ENCODE assay signal across 13 cellular contexts in genomic region chr10:1297566-1298301, GRCh38.
DNase-seq lines count a peak whose midpoint lies in the region; ATAC-seq and TF ChIP-seq lines count a peak whose summit lies in the region.
"Had no signal": no experiment of that assay in that cellular context is flagged by ENCODE, and none has a peak within 500 bp of the region (broad histone marks: within the 10 kb centered on the region; RNA-seq: fewer than 3 reads in every experiment).

No MANE protein-coding gene starts in this region.

- no peaks in the 10 kb centered on the region for H3K4me1 ChIP-seq in Karpas-422 (ENCODE audit: low read length)
- H3K4me1 ChIP-seq in mammary epithelial cell (ENCODE audit: insufficient read depth, low read length): no peaks in the 10 kb centered on the region
- no peaks in the 10 kb centered on the region for H3K4me1 ChIP-seq in spleen

- no peak for TF ChIP-seq POLR2A in spleen (IDR thresholded peaks at IDR 0.05)

- TF ChIP-seq CTCF in GM06990 (IDR thresholded peaks at IDR 0.05; ENCODE audit: insufficient read depth, low read length, poor library complexity, severe bottlenecking) (peak; percentile 9), mammary epithelial cell (conservative IDR thresholded peaks at IDR 0.05 in 1 of 2, IDR thresholded peaks at IDR 0.05 in 1 of 2; ENCODE audit: extremely low read depth in 1 of 2, insufficient read depth in 1 of 2, low read depth in 1 of 2, low read length in 2 of 2) (no peak), spleen (IDR thresholded peaks at IDR 0.05 in 8 of 11, conservative IDR thresholded peaks at IDR 0.05 in 3 of 11) (no peak)

- H4K20me1 ChIP-seq in Karpas-422 (ENCODE audit: insufficient read depth, low read depth, low read length) (no peaks in the 10 kb centered on the region), mammary epithelial cell (ENCODE audit: insufficient read depth, low read length) (no peaks in the 10 kb centered on the region)

- BruUV-seq in mammary epithelial cell (replicated peaks; lab: Mats Ljungman, UMichigan): no TSS peak

- H3K4me2 ChIP-seq in Karpas-422 (ENCODE audit: low read depth, low read length, poor library complexity, severe bottlenecking): no peak overlapping the region
- H3K4me2 ChIP-seq in mammary epithelial cell (ENCODE audit: insufficient read depth, low read depth, low read length): no peak overlapping the region
- H3K4me2 ChIP-seq: KMS-11 had no signal

- H3K9ac ChIP-seq in Karpas-422 (ENCODE audit: low read length) (no peak overlapping the region), mammary epithelial cell (ENCODE audit: insufficient read depth, low read length) (no peak overlapping the region)
- H3K9ac ChIP-seq: KMS-11 had no signal

- in situ Hi-C loops in mammary epithelial cell (cut with MboI; ENCODE audit: low sequenced_read_pairs in 2 of 2): no loop called here

- H3K9me2 ChIP-seq in Karpas-422 (replicated peaks; ENCODE audit: insufficient read depth, low read length): no peaks in the 10 kb centered on the region

- intact Hi-C loops in mammary epithelial cell (cut with micrococcal nuclease) (no loop called here), spleen (cut with DNase I; ENCODE audit: low total_unique reads) (no loop called here)

- no peak for ATAC-seq in GM21737 (IDR thresholded peaks at IDR 0.05; ENCODE audit: unreplicated experiment)

- CTCF ChIA-PET in mammary epithelial cell (lab: Charles Lee; ENCODE audit: low non-redundant PET): interaction anchor here (0.6 kb wide), 1 partner anchor 246 kb away, joined by 3 read pairs; no protein-coding TSS in a partner anchor

- H3K27ac ChIP-seq in Karpas-422 (ENCODE audit: low read length) (no peak overlapping the region), mammary epithelial cell (ENCODE audit: insufficient read depth, low read depth, low read length) (no peak overlapping the region), spleen (no peak overlapping the region)
- H3K27ac ChIP-seq: KMS-11, vagina had no signal

- WGBS in mammary epithelial cell (ENCODE audit: low coverage, missing lambda C conversion rate): 30% methylated on average over 14 of the region's 14 CpGs
- 60 to 79% (median 70%) methylated on average over 14 of the region's 14 CpGs for WGBS in spleen, 5 donors

- no peaks in the 10 kb centered on the region for H3K9me3 ChIP-seq in Karpas-422 (ENCODE audit: low read length)
- peaks cover 10% of the 10 kb centered on the region for H3K9me3 ChIP-seq in mammary epithelial cell (replicated peaks; ENCODE audit: insufficient read depth, low read length)
- no peaks in the 10 kb centered on the region for H3K9me3 ChIP-seq in spleen
- H3K9me3 ChIP-seq: vagina had no signal

- dilution Hi-C loops in mammary epithelial cell (cut with HindIII; ENCODE audit: low sequenced_read_pairs): no loop called here

- H3K36me3 ChIP-seq in GM06990 (ENCODE audit: control insufficient read depth, insufficient read depth, low read length): no peaks in the 10 kb centered on the region
- H3K36me3 ChIP-seq in Karpas-422 (ENCODE audit: insufficient read depth, low read length): no peaks in the 10 kb centered on the region
- no peaks in the 10 kb centered on the region for H3K36me3 ChIP-seq in mammary epithelial cell (ENCODE audit: insufficient read depth, low read length)
- no peaks in the 10 kb centered on the region for H3K36me3 ChIP-seq in spleen
- H3K36me3 ChIP-seq: vagina had no signal

- H3K79me2 ChIP-seq in Karpas-422 (ENCODE audit: low read length) (no peaks in the 10 kb centered on the region), mammary epithelial cell (ENCODE audit: insufficient read depth, low read length) (no peaks in the 10 kb centered on the region)

- no peak for DNase-seq in GM06990 (ENCODE audit: extremely low read depth, insufficient read length)
- DNase-seq in Karpas-422: peak; percentile 46
- DNase-seq in globus pallidus (ENCODE audit: low spot score): peak; percentile 64
- peak; percentile 35 for DNase-seq in putamen (ENCODE audit: low spot score)
- no peak for DNase-seq in mammary epithelial cell
- no peak for DNase-seq in spleen
- DNase-seq: activated naive CD4-positive, alpha-beta T cell; foreskin melanocyte; NCI-H187; SHP77 treated with DMSO at 0.1 percent for 48 hours had no signal

- H3K4me3 ChIP-seq in GM06990 (replicated peaks; ENCODE audit: low read depth, low read length): no peak overlapping the region
- no peak overlapping the region for H3K4me3 ChIP-seq in Karpas-422 (ENCODE audit: low read length)
- no peak overlapping the region for H3K4me3 ChIP-seq in mammary epithelial cell (replicated peaks in 1 of 3; ENCODE audit: insufficient read depth in 1 of 3, low read depth in 2 of 3, low read length in 3 of 3)
- no peak overlapping the region for H3K4me3 ChIP-seq in spleen
- H3K4me3 ChIP-seq: vagina had no signal

- H3K27me3 ChIP-seq in GM06990 (replicated peaks; ENCODE audit: control insufficient read depth, insufficient read depth, low read length): no peaks in the 10 kb centered on the region
- H3K27me3 ChIP-seq in Karpas-422 (ENCODE audit: low read length): no peaks in the 10 kb centered on the region
- H3K27me3 ChIP-seq in mammary epithelial cell (ENCODE audit: insufficient read depth, low read length): no peaks in the 10 kb centered on the region
- H3K27me3 ChIP-seq in spleen (replicated peaks in 1 of 7): peaks cover 0 to 34% (median 0%) of the 10 kb centered on the region in 7 donors
- H3K27me3 ChIP-seq: vagina had no signal

- H2AFZ ChIP-seq in Karpas-422 (ENCODE audit: low read length) (no peak overlapping the region), mammary epithelial cell (ENCODE audit: low read depth, low read length) (no peak overlapping the region)

Comparison
In these comparisons a context has a peak if more than half of its experiments do, and no peak if none do; other contexts are left out.
1. DNase-seq: peak in Karpas-422 (single experiment), globus pallidus (single experiment) and putamen (single experiment); none in GM06990 (single experiment), mammary epithelial cell (single experiment) and spleen (single experiment).